ENCODE assay signal across 11 cellular contexts in the genomic region with DNA sequence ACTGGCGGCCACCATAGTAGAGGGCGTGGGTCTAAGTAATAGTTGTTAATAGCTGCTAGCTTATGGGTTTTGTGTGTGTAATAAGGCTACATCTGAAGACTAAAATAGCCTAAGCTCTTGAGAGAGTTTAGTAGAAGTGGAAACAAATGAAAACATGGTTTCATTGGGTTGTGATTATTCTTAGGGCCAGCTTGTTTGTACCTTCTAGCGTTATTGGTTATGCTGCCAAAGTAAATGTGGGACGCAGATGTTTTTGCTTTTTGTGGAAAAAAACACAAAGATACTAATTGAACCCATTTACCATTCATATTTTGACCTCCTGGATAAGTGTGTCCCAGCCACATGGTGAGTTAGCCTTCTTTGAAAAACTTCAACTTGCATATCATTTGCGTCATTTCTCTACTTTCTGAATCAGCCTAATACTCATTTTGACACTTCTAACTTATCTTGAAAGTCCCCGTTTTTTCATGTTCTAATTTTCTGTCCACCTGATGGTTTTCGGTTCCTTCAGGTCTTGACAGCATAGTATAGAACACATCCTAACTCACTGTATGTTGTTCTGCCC.
A peak's percentile ranks its signal among the peaks of the same experiment; 100 is the strongest.
DNase-seq lines count a peak whose midpoint lies in the region; ATAC-seq and TF ChIP-seq lines count a peak whose summit lies in the region.
"Had no signal": no experiment of that assay in that cellular context is flagged by ENCODE, and none has a peak within 500 bp of the region (broad histone marks: within the 10 kb centered on the region; RNA-seq: fewer than 3 reads in every experiment).

No MANE protein-coding gene starts in this region.

- intact Hi-C loops in natural killer cell (cut with micrococcal nuclease) = no loop called here
- intact Hi-C loops in activated CD4-positive, alpha-beta T cell treated with anti-CD3 and anti-CD28 coated beads, Interleukin-2, amount 10 ng/mL, durations not matched to agents 24 days and 14 days (cut with micrococcal nuclease) = no loop called here

- DNase-seq in nucleus accumbens (lab: John Stamatoyannopoulos, UW) (no peak), natural killer cell (no peak)
- DNase-seq in activated CD8-positive, alpha-beta memory T cell treated with anti-CD3 and anti-CD28 coated beads, Interleukin-2, amount 10 ng/mL, durations not matched to agents 7 days and 5 days = no peak
- DNase-seq in activated CD4-positive, alpha-beta T cell treated with anti-CD3 and anti-CD28 coated beads, Interleukin-2, amount 10 ng/mL, durations not matched to agents 24 days and 14 days = no peak
- DNase-seq: activated naive CD4-positive, alpha-beta T cell treated with anti-CD3 and anti-CD28 coated beads, Interleukin-2, amount 50 U/mL, for 16 hours; colonic mucosa had no signal

- no peaks in the 10 kb centered on the region for H3K36me3 Mint-ChIP-seq in natural killer cell
- H3K36me3 Mint-ChIP-seq in activated CD8-positive, alpha-beta memory T cell treated with anti-CD3 and anti-CD28 coated beads, Interleukin-2, amount 10 ng/mL, durations not matched to agents 7 days and 5 days = no peaks in the 10 kb centered on the region
- no peaks in the 10 kb centered on the region for H3K36me3 Mint-ChIP-seq in activated CD4-positive, alpha-beta T cell treated with anti-CD3 and anti-CD28 coated beads, Interleukin-2, amount 10 ng/mL, durations not matched to agents 24 days and 14 days (ENCODE audit: low read depth)

- H3K9me3 Mint-ChIP-seq in natural killer cell = no peaks in the 10 kb centered on the region
- H3K9me3 Mint-ChIP-seq in activated CD8-positive, alpha-beta memory T cell treated with anti-CD3 and anti-CD28 coated beads, Interleukin-2, amount 10 ng/mL, durations not matched to agents 7 days and 5 days (ENCODE audit: low read depth) = no peaks in the 10 kb centered on the region
- H3K9me3 Mint-ChIP-seq in activated CD4-positive, alpha-beta T cell treated with anti-CD3 and anti-CD28 coated beads, Interleukin-2, amount 10 ng/mL, durations not matched to agents 24 days and 14 days = no peaks in the 10 kb centered on the region

- H3K4me3 Mint-ChIP-seq in natural killer cell = no peak overlapping the region
- no peak overlapping the region for H3K4me3 Mint-ChIP-seq in activated CD8-positive, alpha-beta memory T cell treated with anti-CD3 and anti-CD28 coated beads, Interleukin-2, amount 10 ng/mL, durations not matched to agents 7 days and 5 days
- no peak overlapping the region for H3K4me3 Mint-ChIP-seq in activated CD4-positive, alpha-beta T cell treated with anti-CD3 and anti-CD28 coated beads, Interleukin-2, amount 10 ng/mL, durations not matched to agents 24 days and 14 days

- H3K4me1 Mint-ChIP-seq in natural killer cell = no peaks in the 10 kb centered on the region
- H3K4me1 Mint-ChIP-seq in activated CD8-positive, alpha-beta memory T cell treated with anti-CD3 and anti-CD28 coated beads, Interleukin-2, amount 10 ng/mL, durations not matched to agents 7 days and 5 days = peaks cover 4% of the 10 kb centered on the region
- no peaks in the 10 kb centered on the region for H3K4me1 Mint-ChIP-seq in activated CD4-positive, alpha-beta T cell treated with anti-CD3 and anti-CD28 coated beads, Interleukin-2, amount 10 ng/mL, durations not matched to agents 24 days and 14 days

- no peak for TF ChIP-seq CTCF in natural killer cell (IDR thresholded peaks at IDR 0.05)

- ATAC-seq in GM18498 (IDR thresholded peaks at IDR 0.05; ENCODE audit: unreplicated experiment) (peak; percentile 92), GM19452 (IDR thresholded peaks at IDR 0.05; ENCODE audit: unreplicated experiment) (peak; percentile 87), HG02840 (IDR thresholded peaks at IDR 0.05; ENCODE audit: low FRiP score, unreplicated experiment) (peak; percentile 80), HG03460 (IDR thresholded peaks at IDR 0.05; ENCODE audit: unreplicated experiment) (peak; percentile 88), natural killer cell (no peak)
- ATAC-seq in activated CD8-positive, alpha-beta memory T cell treated with anti-CD3 and anti-CD28 coated beads, Interleukin-2, amount 10 ng/mL, durations not matched to agents 7 days and 5 days = no peak
- ATAC-seq: HCT116 had no signal

- CTCF ChIA-PET in activated CD8-positive, alpha-beta memory T cell treated with anti-CD3 and anti-CD28 coated beads, Interleukin-2, amount 10 ng/mL, durations not matched to agents 7 days and 5 days (lab: Charles Lee) = no interaction called here

- no peak overlapping the region for H3K27ac Mint-ChIP-seq in natural killer cell
- no peak overlapping the region for H3K27ac Mint-ChIP-seq in activated CD8-positive, alpha-beta memory T cell treated with anti-CD3 and anti-CD28 coated beads, Interleukin-2, amount 10 ng/mL, durations not matched to agents 7 days and 5 days
- H3K27ac Mint-ChIP-seq in activated CD4-positive, alpha-beta T cell treated with anti-CD3 and anti-CD28 coated beads, Interleukin-2, amount 10 ng/mL, durations not matched to agents 24 days and 14 days = no peak overlapping the region

- no peaks in the 10 kb centered on the region for H3K27me3 Mint-ChIP-seq in natural killer cell (ENCODE audit: low read depth in 2 of 2)
- H3K27me3 Mint-ChIP-seq in activated CD8-positive, alpha-beta memory T cell treated with anti-CD3 and anti-CD28 coated beads, Interleukin-2, amount 10 ng/mL, durations not matched to agents 7 days and 5 days = no peaks in the 10 kb centered on the region
- H3K27me3 Mint-ChIP-seq in activated CD4-positive, alpha-beta T cell treated with anti-CD3 and anti-CD28 coated beads, Interleukin-2, amount 10 ng/mL, durations not matched to agents 24 days and 14 days = no peaks in the 10 kb centered on the region

Comparison
In these comparisons a context has a peak if more than half of its experiments do, and no peak if none do; other contexts are left out.
1. ATAC-seq: peak in GM18498 (single experiment), GM19452 (single experiment), HG02840 (single experiment) and HG03460 (single experiment); none in natural killer cell (0 of 3) and activated CD8-positive, alpha-beta memory T cell treated with anti-CD3 and anti-CD28 coated beads, Interleukin-2, amount 10 ng/mL, durations not matched to agents 7 days and 5 days (single experiment).